In the genomic region with DNA sequence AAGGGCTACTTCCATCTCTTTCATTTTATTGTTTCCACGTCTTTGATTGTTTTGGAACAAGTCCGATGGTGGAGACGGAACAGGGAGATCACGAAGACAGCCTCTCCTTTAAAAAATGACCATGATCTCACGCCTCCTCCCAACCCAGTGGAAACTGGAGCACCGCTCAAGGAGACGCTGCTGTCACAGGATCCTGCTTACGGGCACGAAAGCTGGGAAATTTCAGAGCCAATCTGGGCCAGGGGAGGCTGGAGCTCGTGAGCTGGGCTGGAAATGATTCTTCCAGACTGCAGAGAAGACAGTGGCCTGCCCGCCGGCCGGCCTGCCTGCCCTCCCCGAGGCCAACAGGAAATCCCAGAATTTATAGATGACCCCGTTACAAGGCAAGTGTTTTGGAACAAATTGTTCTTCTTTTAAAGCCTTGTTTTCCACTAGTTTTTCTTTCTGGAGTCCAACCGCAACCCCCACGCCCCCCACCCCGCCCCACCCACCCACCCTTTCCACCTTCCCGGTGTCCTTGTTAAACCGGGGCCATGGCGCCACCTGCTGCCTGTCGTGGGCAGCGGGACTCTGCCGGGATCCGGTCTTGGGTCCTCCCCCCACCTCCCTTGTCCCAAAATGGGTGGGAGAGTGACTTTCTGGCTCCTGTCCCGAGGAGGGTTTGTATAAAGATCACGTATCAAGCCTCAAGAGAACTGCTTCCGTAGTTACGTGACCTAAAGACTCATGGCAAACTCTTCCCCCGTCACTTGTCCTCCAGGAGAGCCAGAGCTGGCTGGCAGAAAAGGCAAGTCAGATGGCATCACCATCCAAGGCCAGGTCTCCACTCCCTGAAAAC, we compare ENCODE assay signal across 8 cellular contexts. TPM values are rescaled to one million over a fixed set of nuclear protein-coding genes. Genes with fewer than 3 reads are reported as not detected.
DNase-seq lines count a peak whose midpoint lies in the region; ATAC-seq and TF ChIP-seq lines count a peak whose summit lies in the region.

No MANE protein-coding gene starts in this region.

- TF ChIP-seq CTCF in OCI-LY3 (IDR thresholded peaks at IDR 0.05; ENCODE audit: low read depth, low read length) (peak; percentile 59), fibroblast of pulmonary artery (IDR thresholded peaks at IDR 0.05; ENCODE audit: low read length, missing control alignments) (peak; percentile 63), nephron progenitor cell (IDR thresholded peaks at IDR 0.05) (peak; percentile 54)

- peaks cover 14% of the 10 kb centered on the region for H3K4me1 Mint-ChIP-seq in activated T-helper 17 cell treated with anti-CD3 and anti-CD28 coated beads, Interleukin-2, amount 50 U/mL, for 72 hours
- peaks cover 56% of the 10 kb centered on the region for H3K4me1 Mint-ChIP-seq in nephron progenitor cell

- peak overlapping the region; percentile 54; the same call in 1 of the 2 replicates for H3K9ac ChIP-seq in OCI-LY3 (ENCODE audit: low read length)

- H3K36me3 Mint-ChIP-seq in activated T-helper 17 cell treated with anti-CD3 and anti-CD28 coated beads, Interleukin-2, amount 50 U/mL, for 72 hours (ENCODE audit: low read depth) = no peaks in the 10 kb centered on the region
- H3K36me3 Mint-ChIP-seq in nephron progenitor cell (ENCODE audit: low read depth) = no peaks in the 10 kb centered on the region

- no peaks in the 10 kb centered on the region for H3K27me3 Mint-ChIP-seq in activated T-helper 17 cell treated with anti-CD3 and anti-CD28 coated beads, Interleukin-2, amount 50 U/mL, for 72 hours
- peaks cover 9% of the 10 kb centered on the region for H3K27me3 Mint-ChIP-seq in nephron progenitor cell (ENCODE audit: low read depth, poor library complexity)

- peaks cover 11% of the 10 kb centered on the region for H3K4me1 ChIP-seq in OCI-LY3 (ENCODE audit: low read length)

- no peaks in the 10 kb centered on the region for H3K9me3 Mint-ChIP-seq in activated T-helper 17 cell treated with anti-CD3 and anti-CD28 coated beads, Interleukin-2, amount 50 U/mL, for 72 hours
- H3K9me3 Mint-ChIP-seq in nephron progenitor cell = no peaks in the 10 kb centered on the region

- H3K79me2 ChIP-seq in OCI-LY3 (ENCODE audit: low read length) = no peaks in the 10 kb centered on the region

- H3K4me2 ChIP-seq in OCI-LY3 (ENCODE audit: low read length) = peak overlapping the region; percentile 94

- H2AFZ ChIP-seq in OCI-LY3 (ENCODE audit: low read depth, low read length) = peak overlapping the region; percentile 79

- peak; percentile 57 for ATAC-seq in activated T-helper 17 cell treated with anti-CD3 and anti-CD28 coated beads, Interleukin-2, amount 50 U/mL, for 72 hours (replicated peaks)
- no peak for ATAC-seq in HG02642 (IDR thresholded peaks at IDR 0.05; ENCODE audit: poor library complexity, unreplicated experiment)

- no peaks in the 10 kb centered on the region for H3K36me3 ChIP-seq in OCI-LY3 (replicated peaks; ENCODE audit: low read depth, low read length)

- peak overlapping the region; percentile 61 for H3K27ac Mint-ChIP-seq in activated T-helper 17 cell treated with anti-CD3 and anti-CD28 coated beads, Interleukin-2, amount 50 U/mL, for 72 hours
- H3K27ac Mint-ChIP-seq in nephron progenitor cell = peak overlapping the region; percentile 26

- DNase-seq in NCI-H2227 (lab: John Stamatoyannopoulos, UW; ENCODE audit: unreplicated experiment) (peak; percentile 72), NCI-H2227 treated with DMSO at 0.1 percent for 48 hours (lab: John Stamatoyannopoulos, UW) (no peak), fibroblast of pulmonary artery (ENCODE audit: low read depth) (peak; percentile 77), nephron progenitor cell (peak; percentile 85)
- DNase-seq in stimulated activated naive CD4-positive, alpha-beta T cell treated with Interleukin-2 at 50 U/mL for 16 hours (lab: John Stamatoyannopoulos, UW) = peak; percentile 21

- peaks cover 4% of the 10 kb centered on the region; the same call in 1 of the 2 replicates for H3K27me3 ChIP-seq in OCI-LY3 (ENCODE audit: low read depth, low read length)

- no peaks in the 10 kb centered on the region for H3K9me3 ChIP-seq in OCI-LY3 (ENCODE audit: insufficient read depth, low read length)

- H3K27ac ChIP-seq in OCI-LY3 (ENCODE audit: low read length) = no peak overlapping the region

- H4K20me1 ChIP-seq in OCI-LY3 (ENCODE audit: insufficient read depth, low read length) = no peaks in the 10 kb centered on the region

- H3K4me3 Mint-ChIP-seq in activated T-helper 17 cell treated with anti-CD3 and anti-CD28 coated beads, Interleukin-2, amount 50 U/mL, for 72 hours = peak overlapping the region; percentile 35
- peak overlapping the region; percentile 59 for H3K4me3 Mint-ChIP-seq in nephron progenitor cell

- H3K4me3 ChIP-seq in OCI-LY3 (ENCODE audit: low read length) (peak overlapping the region; percentile 76), fibroblast of pulmonary artery (replicated peaks; ENCODE audit: low read depth, low read length) (peak overlapping the region; percentile 31)

RNA-seq across cellular contexts. Expression of gene MAP1LC3B2, which starts 40.3 kb away (rescaled TPM):
- total RNA-seq in activated T-helper 17 cell treated with anti-CD3 and anti-CD28 coated beads, Interleukin-2, amount 50 U/mL, for 72 hours = under 1 TPM; 0.90 to 0.97 TPM
